In genomic region chr15:99733268-99734039, GRCh38 we compare ENCODE assay signal across 1 cellular context.
TF ChIP-seq lines count a peak whose summit lies in the region.

Gene LYSMD4 (minus strand): TSS chr15:99733437. CDS start chr15:99731999, 1,438 bp downstream.

TF ChIP-seq in K562, 482 proteins besides CTCF, POLR2A, EP300 and RAD21 (continued from another document):
- TF ChIP-seq ZFP91 (CRISPR knock-in tag; IDR thresholded peaks at IDR 0.05) (no peak), ZNF449 (CRISPR knock-in tag; IDR thresholded peaks at IDR 0.05) (no peak), HMG20B (CRISPR knock-in tag; IDR thresholded peaks at IDR 0.05) (no peak), SMARCA4 (IDR thresholded peaks at IDR 0.05) (no peak), POLR2G (IDR thresholded peaks at IDR 0.05; ENCODE audit: low read depth, low read length) (peak; percentile 78), HCFC1 (IDR thresholded peaks at IDR 0.05; ENCODE audit: low read depth, low read length) (no peak), IRF1 (CRISPR knock-in tag; IDR thresholded peaks at IDR 0.05; ENCODE audit: borderline replicate concordance) (no peak), ZBED1 (IDR thresholded peaks at IDR 0.05) (0 out of 2 replicates have a peak, but pooled peaks have one; percentile 41), NRF1 (conservative IDR thresholded peaks at IDR 0.05 in 1 of 2, IDR thresholded peaks at IDR 0.05 in 1 of 2) (peak; percentile 57 to 67; a peak in 3 of 4 replicates), ZNF699 (CRISPR knock-in tag; IDR thresholded peaks at IDR 0.05; ENCODE audit: insufficient replicate concordance) (no peak), NFE2 (IDR thresholded peaks at IDR 0.05; ENCODE audit: low read depth) (no peak), NR2C2 (CRISPR knock-in tag; IDR thresholded peaks at IDR 0.05) (no peak), NR2C2 (tag; IDR thresholded peaks at IDR 0.05) (peak; percentile 93), CEBPB (tag; IDR thresholded peaks at IDR 0.05) (no peak), TAF7 (tag; IDR thresholded peaks at IDR 0.05) (no peak), MTA1 (IDR thresholded peaks at IDR 0.05; ENCODE audit: borderline replicate concordance) (no peak)
TF ChIP-seq in K562: peak in this region for 17.
